ENCODE assay signal across 29 cellular contexts in genomic region chr13:59281453-59281852, GRCh38.
"Had no signal": no experiment of that assay in that cellular context is flagged by ENCODE, and none has a peak within 500 bp of the region (broad histone marks: within the 10 kb centered on the region; RNA-seq: fewer than 3 reads in every experiment).

No MANE protein-coding gene starts in this region.

- H3K9me3 ChIP-seq: stomach, suprapubic skin, testis, thoracic aorta, thyroid gland, tibial artery, tibial nerve, transverse colon, upper lobe of left lung, upper lobe of right lung, uterus, vagina had no signal

- ATAC-seq: stimulated activated effector memory CD8-positive, alpha-beta T cell treated with anti-CD3 and anti-CD28 coated beads, Interleukin-12 subunit alpha, Interleukin-12 subunit beta, amount 100 ng/mL, for 72 hours; stimulated activated memory B cell treated with anti-CD40 and anti-IgM and Interleukin-4, amounts not matched to agents 10 μg/mL and 1 μg/mL and 100 μg/mL, for 72 hours; stimulated activated naive B cell treated with anti-CD40 and anti-IgM and Interleukin-4, amounts not matched to agents 10 μg/mL and 1 μg/mL and 100 μg/mL, for 72 hours; stimulated activated naive CD8-positive, alpha-beta T cell treated with anti-CD3 and anti-CD28 coated beads, Interleukin-15, amount 100 ng/mL, for 72 hours; stimulated activated naive CD8-positive, alpha-beta T cell treated with anti-CD3 and anti-CD28 coated beads, Interleukin-15, Interleukin-2, amounts not matched to agents 100 U/mL and 50 U/mL, for 24 hours; upper lobe of right lung had no signal

- H3K4me1 ChIP-seq: stomach, suprapubic skin, testis, tibial artery, tibial nerve, transverse colon, upper lobe of left lung, upper lobe of right lung, uterus, vagina had no signal

- H3K27me3 Mint-ChIP-seq: stimulated activated memory B cell treated with anti-CD40 and anti-IgM and Interleukin-4, amounts not matched to agents 10 μg/mL and 1 μg/mL and 100 μg/mL, for 72 hours; stimulated activated naive B cell treated with anti-CD40 and anti-IgM and Interleukin-4, amounts not matched to agents 10 μg/mL and 1 μg/mL and 100 μg/mL, for 72 hours; stimulated activated naive CD8-positive, alpha-beta T cell treated with anti-CD3 and anti-CD28 coated beads, Interleukin-15, Interleukin-2, amounts not matched to agents 100 ng/mL and 50 ng/mL, for 24 hours; type B pancreatic cell had no signal

- H3K9me3 Mint-ChIP-seq: stimulated activated effector memory CD8-positive, alpha-beta T cell treated with anti-CD3 and anti-CD28 coated beads, Interleukin-12 subunit alpha, Interleukin-12 subunit beta, amount 100 ng/mL, for 72 hours; stimulated activated memory B cell treated with anti-CD40 and anti-IgM and Interleukin-4, amounts not matched to agents 10 μg/mL and 1 μg/mL and 100 μg/mL, for 72 hours; stimulated activated naive B cell treated with anti-CD40 and anti-IgM and Interleukin-4, amounts not matched to agents 10 μg/mL and 1 μg/mL and 100 μg/mL, for 72 hours; stimulated activated naive CD8-positive, alpha-beta T cell treated with anti-CD3 and anti-CD28 coated beads, Interleukin-15, amount 100 ng/mL, for 72 hours; stimulated activated naive CD8-positive, alpha-beta T cell treated with anti-CD3 and anti-CD28 coated beads, Interleukin-15, Interleukin-2, amounts not matched to agents 100 ng/mL and 50 ng/mL, for 24 hours; type B pancreatic cell had no signal

- H3K27ac ChIP-seq: stomach, suprapubic skin, testis, thoracic aorta, thyroid gland, tibial artery, tibial nerve, transverse colon, upper lobe of left lung, upper lobe of right lung, uterus, vagina had no signal

- H3K4me3 ChIP-seq: stomach, suprapubic skin, testis, thoracic aorta, thyroid gland, tibial artery, tibial nerve, transverse colon, upper lobe of left lung, upper lobe of right lung, uterus, vagina had no signal

- H3K4me3 Mint-ChIP-seq: stimulated activated effector memory CD8-positive, alpha-beta T cell treated with anti-CD3 and anti-CD28 coated beads, Interleukin-12 subunit alpha, Interleukin-12 subunit beta, amount 100 ng/mL, for 72 hours; stimulated activated memory B cell treated with anti-CD40 and anti-IgM and Interleukin-4, amounts not matched to agents 10 μg/mL and 1 μg/mL and 100 μg/mL, for 72 hours; stimulated activated naive B cell treated with anti-CD40 and anti-IgM and Interleukin-4, amounts not matched to agents 10 μg/mL and 1 μg/mL and 100 μg/mL, for 72 hours; stimulated activated naive CD8-positive, alpha-beta T cell treated with anti-CD3 and anti-CD28 coated beads, Interleukin-15, amount 100 ng/mL, for 72 hours; stimulated activated naive CD8-positive, alpha-beta T cell treated with anti-CD3 and anti-CD28 coated beads, Interleukin-15, Interleukin-2, amounts not matched to agents 100 ng/mL and 50 ng/mL, for 24 hours; type B pancreatic cell had no signal

- H3K27me3 ChIP-seq: stomach, suprapubic skin, testis, thyroid gland, tibial artery, tibial nerve, transverse colon, upper lobe of left lung, upper lobe of right lung, uterus, vagina had no signal

- H3K36me3 Mint-ChIP-seq: stimulated activated effector memory CD8-positive, alpha-beta T cell treated with anti-CD3 and anti-CD28 coated beads, Interleukin-12 subunit alpha, Interleukin-12 subunit beta, amount 100 ng/mL, for 72 hours; stimulated activated memory B cell treated with anti-CD40 and anti-IgM and Interleukin-4, amounts not matched to agents 10 μg/mL and 1 μg/mL and 100 μg/mL, for 72 hours; stimulated activated naive B cell treated with anti-CD40 and anti-IgM and Interleukin-4, amounts not matched to agents 10 μg/mL and 1 μg/mL and 100 μg/mL, for 72 hours; type B pancreatic cell had no signal

- H3K27ac Mint-ChIP-seq: stimulated activated effector memory CD8-positive, alpha-beta T cell treated with anti-CD3 and anti-CD28 coated beads, Interleukin-12 subunit alpha, Interleukin-12 subunit beta, amount 100 ng/mL, for 72 hours; stimulated activated memory B cell treated with anti-CD40 and anti-IgM and Interleukin-4, amounts not matched to agents 10 μg/mL and 1 μg/mL and 100 μg/mL, for 72 hours; stimulated activated naive B cell treated with anti-CD40 and anti-IgM and Interleukin-4, amounts not matched to agents 10 μg/mL and 1 μg/mL and 100 μg/mL, for 72 hours; stimulated activated naive CD8-positive, alpha-beta T cell treated with anti-CD3 and anti-CD28 coated beads, Interleukin-15, amount 100 ng/mL, for 72 hours; stimulated activated naive CD8-positive, alpha-beta T cell treated with anti-CD3 and anti-CD28 coated beads, Interleukin-15, Interleukin-2, amounts not matched to agents 100 ng/mL and 50 ng/mL, for 24 hours; type B pancreatic cell had no signal

- FAIRE-seq: urothelium cell line had no signal

- H3K4me1 Mint-ChIP-seq: stimulated activated effector memory CD8-positive, alpha-beta T cell treated with anti-CD3 and anti-CD28 coated beads, Interleukin-12 subunit alpha, Interleukin-12 subunit beta, amount 100 ng/mL, for 72 hours; stimulated activated memory B cell treated with anti-CD40 and anti-IgM and Interleukin-4, amounts not matched to agents 10 μg/mL and 1 μg/mL and 100 μg/mL, for 72 hours; stimulated activated naive B cell treated with anti-CD40 and anti-IgM and Interleukin-4, amounts not matched to agents 10 μg/mL and 1 μg/mL and 100 μg/mL, for 72 hours; stimulated activated naive CD8-positive, alpha-beta T cell treated with anti-CD3 and anti-CD28 coated beads, Interleukin-15, amount 100 ng/mL, for 72 hours had no signal

- H3K36me3 ChIP-seq: stomach, suprapubic skin, thoracic aorta, thyroid gland, tibial artery, tibial nerve, transverse colon, upper lobe of left lung, upper lobe of right lung, uterus, vagina had no signal

- DNase-seq: stimulated activated CD4-positive, alpha-beta T cell treated with anti-CD3 and anti-CD28 coated beads, Interleukin-2, amount 100 ng/mL, for 48 hours; stimulated activated CD4-positive, alpha-beta T cell treated with anti-CD3 and anti-CD28 coated beads, Interleukin-4, amount 100 ng/mL, for 1 hour; stimulated activated CD4-positive, alpha-beta T cell treated with anti-CD3 and anti-CD28 coated beads, Interleukin-4, amount 100 ng/mL, for 24 hours; stimulated activated CD4-positive, alpha-beta T cell treated with anti-CD3 and anti-CD28 coated beads, Interleukin-4, amount 100 ng/mL, for 4 hours; stimulated activated CD8-positive, alpha-beta memory T cell treated with anti-CD3 and anti-CD28 coated beads, Interleukin-4, amount 100 ng/mL, for 48 hours; stimulated activated naive B cell treated with anti-CD40 and anti-IgM and Interleukin-4, amounts not matched to agents 10 μg/mL and 1 μg/mL and 100 μg/mL, for 72 hours; stimulated activated naive CD4-positive, alpha-beta T cell; stimulated activated naive CD4-positive, alpha-beta T cell treated with Interleukin-2 at 50 U/mL for 16 hours; stimulated activated naive CD8-positive, alpha-beta T cell treated with anti-CD3 and anti-CD28 coated beads, Interleukin-15, amount 100 ng/mL, for 72 hours; stimulated activated naive CD8-positive, alpha-beta T cell treated with anti-CD3 and anti-CD28 coated beads, Interleukin-15, Interleukin-2, amounts not matched to agents 100 U/mL and 50 U/mL, for 24 hours; stomach; substantia nigra; testis; thyroid gland; tibial artery; transverse colon; trophoblast cell; upper lobe of left lung; upper lobe of right lung; uterus had no signal
